15 cellular contexts compared by ENCODE assay signal in the genomic region with DNA sequence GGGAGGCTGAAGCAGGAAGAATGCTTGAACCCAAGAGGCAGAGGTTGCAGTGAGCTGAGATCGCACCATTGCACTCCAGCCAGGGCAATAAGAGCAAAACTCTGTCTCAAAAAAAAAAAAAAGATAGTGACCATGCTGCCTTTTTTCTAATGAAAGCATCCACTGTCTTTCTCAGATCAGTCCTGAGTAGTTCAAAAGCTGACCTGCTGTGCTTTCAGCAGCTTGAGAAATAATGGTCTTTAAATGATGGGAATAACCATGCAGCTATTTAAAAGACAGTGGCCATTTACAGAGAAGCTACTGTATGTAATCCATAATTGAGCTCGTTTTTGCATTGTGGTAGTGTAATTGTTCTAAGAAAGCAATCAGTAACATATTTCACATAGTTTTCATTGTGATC.
"Had no signal": no experiment of that assay in that cellular context is flagged by ENCODE, and none has a peak within 500 bp of the region (broad histone marks: within the 10 kb centered on the region; RNA-seq: fewer than 3 reads in every experiment).

No MANE protein-coding gene starts in this region.

- DNase-seq: activated CD4-positive, CD25-positive, alpha-beta regulatory T cell treated with anti-CD3 and anti-CD28 coated beads, Interleukin-2, amount 50 U/mL, for 72 hours; activated naive CD4-positive, alpha-beta T cell treated with Interleukin-2 at 50 U/mL for 16 hours; foreskin keratinocyte; head of caudate nucleus; immature natural killer cell; lower lobe of right lung; midbrain; stimulated activated CD4-positive, alpha-beta T cell treated with anti-CD3 and anti-CD28 coated beads, Interleukin-12 subunit alpha, Interleukin-12 subunit beta, amount 100 ng/mL, for 4 hours; T-cell; T-helper 9 cell had no signal

- H3K9me3 ChIP-seq: ascending aorta, lower lobe of right lung, pancreas, tibial nerve had no signal

- H3K27me3 Mint-ChIP-seq: activated T-helper 17 cell treated with anti-CD3 and anti-CD28 coated beads, Interleukin-2, amount 50 U/mL, for 72 hours; T-cell had no signal

- H3K27ac ChIP-seq: foreskin keratinocyte, lower lobe of right lung, tibial nerve had no signal

- ATAC-seq: activated T-helper 17 cell treated with anti-CD3 and anti-CD28 coated beads, Interleukin-2, amount 50 U/mL, for 72 hours; foreskin keratinocyte; stimulated activated effector memory CD8-positive, alpha-beta T cell treated with anti-CD3 and anti-CD28 coated beads, Interleukin-12 subunit alpha, Interleukin-12 subunit beta, amount 100 ng/mL, for 72 hours; T-cell had no signal

- H3K27me3 ChIP-seq: ascending aorta, foreskin keratinocyte, pancreas, tibial nerve had no signal

- H3K4me3 ChIP-seq: ascending aorta, lower lobe of right lung, pancreas, tibial nerve had no signal

- H3K9me3 Mint-ChIP-seq: activated T-helper 17 cell treated with anti-CD3 and anti-CD28 coated beads, Interleukin-2, amount 50 U/mL, for 72 hours; immature natural killer cell; stimulated activated effector memory CD8-positive, alpha-beta T cell treated with anti-CD3 and anti-CD28 coated beads, Interleukin-12 subunit alpha, Interleukin-12 subunit beta, amount 100 ng/mL, for 72 hours; T-cell had no signal

- H3K27ac Mint-ChIP-seq: activated T-helper 17 cell treated with anti-CD3 and anti-CD28 coated beads, Interleukin-2, amount 50 U/mL, for 72 hours; stimulated activated effector memory CD8-positive, alpha-beta T cell treated with anti-CD3 and anti-CD28 coated beads, Interleukin-12 subunit alpha, Interleukin-12 subunit beta, amount 100 ng/mL, for 72 hours had no signal

- H3K4me3 Mint-ChIP-seq: activated T-helper 17 cell treated with anti-CD3 and anti-CD28 coated beads, Interleukin-2, amount 50 U/mL, for 72 hours; immature natural killer cell; stimulated activated effector memory CD8-positive, alpha-beta T cell treated with anti-CD3 and anti-CD28 coated beads, Interleukin-12 subunit alpha, Interleukin-12 subunit beta, amount 100 ng/mL, for 72 hours; T-cell had no signal
